Comparison of ENCODE assay signal across 8 cellular contexts in genomic region chr3:150602426-150603089, GRCh38. TPM values are rescaled to one million over a fixed set of nuclear protein-coding genes. Genes with fewer than 3 reads are reported as not detected.
DNase-seq lines count a peak whose midpoint lies in the region; ATAC-seq, FAIRE-seq and TF ChIP-seq lines count a peak whose summit lies in the region.

No MANE protein-coding gene starts in this region.

- H2BK15ac ChIP-seq in mesendoderm (replicated peaks; ENCODE audit: low read depth) = no peak overlapping the region

- peak overlapping the region; percentile 18 for H3K4me2 ChIP-seq in mesendoderm (ENCODE audit: low read length)

- BruUV-seq in MCF 10A (replicated peaks; lab: Mats Ljungman, UMichigan) = TSS peak; percentile 93

- CTCF ChIA-PET in MCF 10A (lab: Yijun Ruan, JAX) = interaction anchor here (0.7 to 1.5 kb wide), 2 partner anchors 9 to 18 kb away, joined by 3 to 8 read pairs; no protein-coding TSS in a partner anchor

- peak overlapping the region; percentile 93 for H3K27ac Mint-ChIP-seq in MCF 10A (ENCODE audit: low read depth, unreplicated experiment)

- H3K23ac ChIP-seq in mesendoderm (ENCODE audit: low read length) = no peak overlapping the region

- peak overlapping the region; percentile 5 for H2BK5ac ChIP-seq in mesendoderm (ENCODE audit: low read length)

- H2BK120ac ChIP-seq in mesendoderm (ENCODE audit: low read depth, low read length) = no peak overlapping the region

- no peaks in the 10 kb centered on the region for H3K27me3 Mint-ChIP-seq in MCF 10A (ENCODE audit: insufficient read depth, unreplicated experiment)

- H3K4ac ChIP-seq in mesendoderm (ENCODE audit: low read depth, low read length) = peak overlapping the region; percentile 96

- H3K56ac ChIP-seq in mesendoderm (ENCODE audit: low read length) = peak overlapping the region; percentile 73

- FAIRE-seq in frontal cortex (lab: Jason Lieb, UNC) = no peak

- peak overlapping the region; percentile 5 for H3K27ac ChIP-seq in mesendoderm (ENCODE audit: low read depth, low read length)

- DNase-seq in AG10803 (ENCODE audit: low read depth) = no peak
- DNase-seq in MCF 10A (ENCODE audit: unreplicated experiment) = no peak
- DNase-seq in mesendoderm = no peak
- no peak for DNase-seq in MV-4-11 (lab: John Stamatoyannopoulos, UW)
- DNase-seq in NCI-H1436 (lab: John Stamatoyannopoulos, UW) = no peak
- DNase-seq in frontal cortex (ENCODE audit: low spot score in 2 of 2) = no peak

- peak overlapping the region; percentile 85 for H3K4me3 ChIP-seq in AG10803 (ENCODE audit: low read length)
- peak overlapping the region; percentile 5 for H3K4me3 ChIP-seq in mesendoderm (ENCODE audit: low read length)

- H3K79me2 ChIP-seq in mesendoderm (ENCODE audit: control insufficient read depth, insufficient read depth, low read length) = peaks cover 21% of the 10 kb centered on the region

- H3K27me3 ChIP-seq in mesendoderm (ENCODE audit: insufficient read depth, low read length, poor library complexity) = no peaks in the 10 kb centered on the region

- TF ChIP-seq CTCF in AG10803 (conservative IDR thresholded peaks at IDR 0.05; ENCODE audit: low read length) (no peak), MCF 10A (IDR thresholded peaks at IDR 0.05; ENCODE audit: unreplicated experiment) (no peak)

- H3K4me3 Mint-ChIP-seq in MCF 10A (ENCODE audit: unreplicated experiment) = peak overlapping the region; percentile 92

- POLR2A ChIA-PET in MCF 10A (lab: Yijun Ruan, JAX) = interaction anchor here (0.5 to 3.4 kb wide), 31 partner anchors 9 to 831 kb away, joined by 3 to 69 read pairs (median 3); partner anchors contain the start of genes EIF2A, ERICH6, SERP1 and SIAH2

- WGBS in mesendoderm (ENCODE audit: extremely low coverage, insufficient coverage, low lambda C conversion rate) = no CpG with 5 or more reads among the region's 5 CpGs

- peaks cover 34% of the 10 kb centered on the region for H3K4me1 Mint-ChIP-seq in MCF 10A (ENCODE audit: insufficient read depth, unreplicated experiment)

- peak overlapping the region; percentile 33 for H3K18ac ChIP-seq in mesendoderm (ENCODE audit: low read length)

- peak; percentile 18 for ATAC-seq in GM19452 (IDR thresholded peaks at IDR 0.05; ENCODE audit: unreplicated experiment)
- ATAC-seq in HG03520 (IDR thresholded peaks at IDR 0.05; ENCODE audit: unreplicated experiment) = peak; percentile 2

- peak overlapping the region; percentile 54 for H3K9ac ChIP-seq in mesendoderm (ENCODE audit: low read length)

- intact Hi-C loops in MCF 10A (cut with micrococcal nuclease) = loop anchor here (1.0 to 5.0 kb wide), 2 partner anchors 101 to 160 kb away; partner anchors contain the start of genes ERICH6 and SIAH2

- no peak overlapping the region for H4K8ac ChIP-seq in mesendoderm (ENCODE audit: low read depth, low read length)

- H3K36me3 ChIP-seq in mesendoderm (ENCODE audit: control insufficient read depth, insufficient read depth, low read length) = no peaks in the 10 kb centered on the region

- H3K9me3 Mint-ChIP-seq in MCF 10A (ENCODE audit: unreplicated experiment) = no peaks in the 10 kb centered on the region

- peaks cover 8% of the 10 kb centered on the region for H3K79me1 ChIP-seq in mesendoderm (ENCODE audit: low read length)

- no peak overlapping the region for H2AK5ac ChIP-seq in mesendoderm (ENCODE audit: low read length)

- peaks cover 5% of the 10 kb centered on the region for H3K4me1 ChIP-seq in mesendoderm (ENCODE audit: control insufficient read depth, low read depth, low read length)

- H3K36me3 Mint-ChIP-seq in MCF 10A (ENCODE audit: insufficient read depth, unreplicated experiment) = peaks cover 39% of the 10 kb centered on the region

- H4K5ac ChIP-seq in mesendoderm (ENCODE audit: low read length) = no peak overlapping the region

RNA-seq across cellular contexts. Expression of gene SELENOT, which starts 0.6 kb away (rescaled TPM):
- total RNA-seq in MCF 10A (2022) (71.1 and 80.7 TPM in 2 replicates), frontal cortex (106 TPM)
- 39.8 TPM for polyA plus RNA-seq in mesendoderm (2013, experiment 1 of 2)
- polyA plus RNA-seq in mesendoderm (2013, experiment 2 of 2) = 41.1 TPM

RNA-seq across cellular contexts. Expression of gene EIF2A, which starts 56.0 kb away (rescaled TPM):
- total RNA-seq in MCF 10A (2022) (112 and 117 TPM in 2 replicates), frontal cortex (201 TPM)
- 107 TPM for polyA plus RNA-seq in mesendoderm (2013, experiment 1 of 2)
- polyA plus RNA-seq in mesendoderm (2013, experiment 2 of 2) = 108 TPM

RNA-seq across cellular contexts. Expression of gene SERP1, which starts 56.3 kb away (rescaled TPM):
- total RNA-seq in MCF 10A (2022) (227 and 308 TPM in 2 replicates), frontal cortex (67.3 TPM)
- polyA plus RNA-seq in mesendoderm (2013, experiment 1 of 2) = 89.8 TPM
- 93.4 TPM for polyA plus RNA-seq in mesendoderm (2013, experiment 2 of 2)
